ENCODE assay signal across 1 cellular context in genomic region chr17:79001190-79002020, GRCh38.
TF ChIP-seq lines count a peak whose summit lies in the region.

No MANE protein-coding gene starts in this region.

TF ChIP-seq in HepG2, 621 proteins besides CTCF, POLR2A, EP300 and RAD21:
- TF ChIP-seq TOPORS (CRISPR knock-in tag; IDR thresholded peaks at IDR 0.05): no peak
- no peak for TF ChIP-seq PCBP2 (optimal IDR thresholded peaks at IDR 0.05; ENCODE audit: low read depth, low read length, poor library complexity, severe bottlenecking)
- TF ChIP-seq MAFG (CRISPR knock-in tag; IDR thresholded peaks at IDR 0.05): no peak
- TF ChIP-seq ZNF24 (IDR thresholded peaks at IDR 0.05): no peak
- TF ChIP-seq NFKB2 (CRISPR knock-in tag; IDR thresholded peaks at IDR 0.05; ENCODE audit: borderline replicate concordance): no peak
- TF ChIP-seq ZFYVE20 (CRISPR knock-in tag; IDR thresholded peaks at IDR 0.05; ENCODE audit: borderline replicate concordance, low read depth): no peak
- TF ChIP-seq, protein P1, sequence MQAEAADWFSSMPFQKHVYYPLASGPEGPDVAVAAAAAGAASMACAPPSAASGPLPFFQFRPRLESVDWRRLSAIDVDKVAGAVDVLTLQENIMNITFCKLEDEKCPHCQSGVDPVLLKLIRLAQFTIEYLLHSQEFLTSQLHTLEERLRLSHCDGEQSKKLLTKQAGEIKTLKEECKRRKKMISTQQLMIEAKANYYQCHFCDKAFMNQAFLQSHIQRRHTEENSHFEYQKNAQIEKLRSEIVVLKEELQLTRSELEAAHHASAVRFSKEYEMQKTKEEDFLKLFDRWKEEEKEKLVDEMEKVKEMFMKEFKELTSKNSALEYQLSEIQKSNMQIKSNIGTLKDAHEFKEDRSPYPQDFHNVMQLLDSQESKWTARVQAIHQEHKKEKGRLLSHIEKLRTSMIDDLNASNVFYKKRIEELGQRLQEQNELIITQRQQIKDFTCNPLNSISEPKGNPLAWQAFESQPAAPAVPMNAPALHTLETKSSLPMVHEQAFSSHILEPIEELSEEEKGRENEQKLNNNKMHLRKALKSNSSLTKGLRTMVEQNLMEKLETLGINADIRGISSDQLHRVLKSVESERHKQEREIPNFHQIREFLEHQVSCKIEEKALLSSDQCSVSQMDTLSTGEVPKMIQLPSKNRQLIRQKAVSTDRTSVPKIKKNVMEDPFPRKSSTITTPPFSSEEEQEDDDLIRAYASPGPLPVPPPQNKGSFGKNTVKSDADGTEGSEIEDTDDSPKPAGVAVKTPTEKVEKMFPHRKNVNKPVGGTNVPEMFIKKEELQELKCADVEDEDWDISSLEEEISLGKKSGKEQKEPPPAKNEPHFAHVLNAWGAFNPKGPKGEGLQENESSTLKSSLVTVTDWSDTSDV (CRISPR knock-in tag; IDR thresholded peaks at IDR 0.05): no peak
- TF ChIP-seq TBL1XR1 (IDR thresholded peaks at IDR 0.05; ENCODE audit: borderline replicate concordance, low read length, partially characterized antibody): no peak
- no peak for TF ChIP-seq ZNF235 (CRISPR knock-in tag; IDR thresholded peaks at IDR 0.05; ENCODE audit: borderline replicate concordance)
- TF ChIP-seq, protein P2, sequence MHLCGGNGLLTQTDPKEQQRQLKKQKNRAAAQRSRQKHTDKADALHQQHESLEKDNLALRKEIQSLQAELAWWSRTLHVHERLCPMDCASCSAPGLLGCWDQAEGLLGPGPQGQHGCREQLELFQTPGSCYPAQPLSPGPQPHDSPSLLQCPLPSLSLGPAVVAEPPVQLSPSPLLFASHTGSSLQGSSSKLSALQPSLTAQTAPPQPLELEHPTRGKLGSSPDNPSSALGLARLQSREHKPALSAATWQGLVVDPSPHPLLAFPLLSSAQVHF (CRISPR knock-in tag; IDR thresholded peaks at IDR 0.05): no peak
- TF ChIP-seq ZNF788 (CRISPR knock-in tag; IDR thresholded peaks at IDR 0.05; ENCODE audit: borderline replicate concordance): no peak
- TF ChIP-seq JDP2 (CRISPR knock-in tag; IDR thresholded peaks at IDR 0.05; ENCODE audit: borderline replicate concordance): no peak
- TF ChIP-seq ARID4A (CRISPR knock-in tag; IDR thresholded peaks at IDR 0.05; ENCODE audit: borderline replicate concordance): no peak
- TF ChIP-seq ZNF552 (CRISPR knock-in tag; IDR thresholded peaks at IDR 0.05; ENCODE audit: borderline replicate concordance): no peak
- TF ChIP-seq ZBTB26 (CRISPR knock-in tag; IDR thresholded peaks at IDR 0.05; ENCODE audit: borderline replicate concordance): no peak
- TF ChIP-seq, protein P3, sequence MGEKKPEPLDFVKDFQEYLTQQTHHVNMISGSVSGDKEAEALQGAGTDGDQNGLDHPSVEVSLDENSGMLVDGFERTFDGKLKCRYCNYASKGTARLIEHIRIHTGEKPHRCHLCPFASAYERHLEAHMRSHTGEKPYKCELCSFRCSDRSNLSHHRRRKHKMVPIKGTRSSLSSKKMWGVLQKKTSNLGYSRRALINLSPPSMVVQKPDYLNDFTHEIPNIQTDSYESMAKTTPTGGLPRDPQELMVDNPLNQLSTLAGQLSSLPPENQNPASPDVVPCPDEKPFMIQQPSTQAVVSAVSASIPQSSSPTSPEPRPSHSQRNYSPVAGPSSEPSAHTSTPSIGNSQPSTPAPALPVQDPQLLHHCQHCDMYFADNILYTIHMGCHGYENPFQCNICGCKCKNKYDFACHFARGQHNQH (CRISPR knock-in tag; IDR thresholded peaks at IDR 0.05): no peak
- TF ChIP-seq, protein P4, sequence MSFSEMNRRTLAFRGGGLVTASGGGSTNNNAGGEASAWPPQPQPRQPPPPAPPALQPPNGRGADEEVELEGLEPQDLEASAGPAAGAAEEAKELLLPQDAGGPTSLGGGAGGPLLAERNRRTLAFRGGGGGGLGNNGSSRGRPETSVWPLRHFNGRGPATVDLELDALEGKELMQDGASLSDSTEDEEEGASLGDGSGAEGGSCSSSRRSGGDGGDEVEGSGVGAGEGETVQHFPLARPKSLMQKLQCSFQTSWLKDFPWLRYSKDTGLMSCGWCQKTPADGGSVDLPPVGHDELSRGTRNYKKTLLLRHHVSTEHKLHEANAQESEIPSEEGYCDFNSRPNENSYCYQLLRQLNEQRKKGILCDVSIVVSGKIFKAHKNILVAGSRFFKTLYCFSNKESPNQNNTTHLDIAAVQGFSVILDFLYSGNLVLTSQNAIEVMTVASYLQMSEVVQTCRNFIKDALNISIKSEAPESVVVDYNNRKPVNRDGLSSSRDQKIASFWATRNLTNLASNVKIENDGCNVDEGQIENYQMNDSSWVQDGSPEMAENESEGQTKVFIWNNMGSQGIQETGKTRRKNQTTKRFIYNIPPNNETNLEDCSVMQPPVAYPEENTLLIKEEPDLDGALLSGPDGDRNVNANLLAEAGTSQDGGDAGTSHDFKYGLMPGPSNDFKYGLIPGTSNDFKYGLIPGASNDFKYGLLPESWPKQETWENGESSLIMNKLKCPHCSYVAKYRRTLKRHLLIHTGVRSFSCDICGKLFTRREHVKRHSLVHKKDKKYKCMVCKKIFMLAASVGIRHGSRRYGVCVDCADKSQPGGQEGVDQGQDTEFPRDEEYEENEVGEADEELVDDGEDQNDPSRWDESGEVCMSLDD (CRISPR knock-in tag; IDR thresholded peaks at IDR 0.05; ENCODE audit: borderline replicate concordance): no peak
- TF ChIP-seq ZNF761 (CRISPR knock-in tag; conservative IDR thresholded peaks at IDR 0.05): no peak
- TF ChIP-seq PHF8 (CRISPR knock-in tag; IDR thresholded peaks at IDR 0.05): no peak
- no peak for TF ChIP-seq ZNF674 (CRISPR knock-in tag; IDR thresholded peaks at IDR 0.05; ENCODE audit: low read depth)
